Comparison of ENCODE assay signal across 9 cellular contexts in genomic region chr2:233165895-233166661, GRCh38.
DNase-seq lines count a peak whose midpoint lies in the region; ATAC-seq and TF ChIP-seq lines count a peak whose summit lies in the region.
"Had no signal": no experiment of that assay in that cellular context is flagged by ENCODE, and none has a peak within 500 bp of the region (broad histone marks: within the 10 kb centered on the region; RNA-seq: fewer than 3 reads in every experiment).

No MANE protein-coding gene starts in this region.

- no peaks in the 10 kb centered on the region for H3K79me2 ChIP-seq in HCT116 (ENCODE audit: insufficient read depth, low read length)

- TF ChIP-seq POLR2A in HCT116 (IDR thresholded peaks at IDR 0.05; ENCODE audit: borderline replicate concordance, extremely low read depth, insufficient read depth, insufficient read length) = no peak
- no peak for TF ChIP-seq POLR2A in uterus (IDR thresholded peaks at IDR 0.05)

- no peaks in the 10 kb centered on the region for H3K27me3 ChIP-seq in HCT116 (ENCODE audit: insufficient read depth, low read length)
- H3K27me3 ChIP-seq in BE2C = no peaks in the 10 kb centered on the region
- no peaks in the 10 kb centered on the region for H3K27me3 ChIP-seq in uterus

- H3K4me1 ChIP-seq in HCT116 (ENCODE audit: control insufficient read depth in 1 of 2, insufficient read depth in 2 of 2, low read length in 2 of 2) = peaks cover 6 to 18% of the 10 kb centered on the region in 2 experiments; a peak in 3 of 4 replicates
- H3K4me1 ChIP-seq in BE2C = no peaks in the 10 kb centered on the region
- no peaks in the 10 kb centered on the region for H3K4me1 ChIP-seq in uterus

- ATAC-seq in HCT116 (peak; percentile 72), esophagus mucosa (peak; percentile 45), sciatic nerve (peak; percentile 82)

- H4K20me1 ChIP-seq in HCT116 (ENCODE audit: insufficient read depth) = no peaks in the 10 kb centered on the region

- H3K9ac ChIP-seq in HCT116 (ENCODE audit: low read length) = peak overlapping the region; percentile 27; the same call in 1 of the 2 replicates

- H3K4me2 ChIP-seq in HCT116 (ENCODE audit: low read length) = peak overlapping the region; percentile 78

- RAD21 ChIA-PET in HCT116 (lab: Charles Lee; ENCODE audit: low non-redundant PET in 1 of 2, low total read pairs in 2 of 2, uncharacterized antibody in 2 of 2, unreplicated experiment in 2 of 2) = no interaction called here

- POLR2A ChIA-PET in HCT116 (lab: Charles Lee) = no interaction called here

- no peak for DNase-seq in HCT116 (ENCODE audit: low read depth, low spot score)
- peak; percentile 63 for DNase-seq in SIG-M5 (lab: John Stamatoyannopoulos, UW)
- no peak for DNase-seq in sciatic nerve (ENCODE audit: low spot score)
- no peak for DNase-seq in BE2C
- no peak for DNase-seq in NCI-H146 treated with DMSO at 0.1 percent for 48 hours (lab: John Stamatoyannopoulos, UW; ENCODE audit: unreplicated experiment)
- DNase-seq in uterus = no peak
- DNase-seq in NCI-H446 treated with DMSO at 0.1 percent for 48 hours (lab: John Stamatoyannopoulos, UW) = no peak
- DNase-seq: stimulated activated CD4-positive, alpha-beta T cell treated with anti-CD3 and anti-CD28 coated beads, Interleukin-1b, Interleukin-23, amount 100 ng/mL, for 48 hours had no signal

- CTCF ChIA-PET in HCT116 (lab: Charles Lee) = no interaction called here

- H3K36me3 ChIP-seq in HCT116 (ENCODE audit: control insufficient read depth in 1 of 2, insufficient read depth in 2 of 2, low read length in 2 of 2) (no peaks in the 10 kb centered on the region), BE2C (no peaks in the 10 kb centered on the region), uterus (no peaks in the 10 kb centered on the region)

- H3K27ac ChIP-seq in HCT116 (ENCODE audit: low read depth, low read length) = no peak overlapping the region; the same call in 1 of the 2 replicates
- no peak overlapping the region for H3K27ac ChIP-seq in uterus

- H2AFZ ChIP-seq in HCT116 (ENCODE audit: low read depth, low read length, poor library complexity, severe bottlenecking) = peak overlapping the region; percentile 88

- H3K9me3 ChIP-seq in HCT116 (ENCODE audit: control insufficient read depth in 1 of 2, insufficient read depth in 1 of 2, low read depth in 1 of 2, low read length in 2 of 2) (no peaks in the 10 kb centered on the region), BE2C (no peaks in the 10 kb centered on the region), uterus (no peaks in the 10 kb centered on the region)

- BruUV-seq in HCT116 (replicated peaks; lab: Mats Ljungman, UMichigan) = no TSS peak

- intact Hi-C loops in HCT116 (cut with micrococcal nuclease) (no loop called here), sciatic nerve (cut with DNase I) (no loop called here), uterus (cut with DNase I; ENCODE audit: low total_unique reads) (no loop called here)

- peak overlapping the region; percentile 6 to 37; a peak in 3 of 4 replicates for H3K4me3 ChIP-seq in HCT116 (replicated peaks in 1 of 2; ENCODE audit: low read depth in 1 of 2, low read length in 2 of 2)
- H3K4me3 ChIP-seq in BE2C (ENCODE audit: low read depth, low read length) = no peak overlapping the region
- no peak overlapping the region for H3K4me3 ChIP-seq in uterus

- no peaks in the 10 kb centered on the region for H3K9me2 ChIP-seq in HCT116 (ENCODE audit: insufficient read depth)

- TF ChIP-seq CTCF in HCT116 (IDR thresholded peaks at IDR 0.05 in 2 of 3, conservative IDR thresholded peaks at IDR 0.05 in 1 of 3; ENCODE audit: borderline replicate concordance in 1 of 3, insufficient read depth in 1 of 3, low read depth in 2 of 3, low read length in 2 of 3) (no peak), BE2C (IDR thresholded peaks at IDR 0.05; ENCODE audit: low read depth, low read length) (no peak), uterus (IDR thresholded peaks at IDR 0.05) (no peak)

- TF ChIP-seq RAD21 in HCT116 (IDR thresholded peaks at IDR 0.05; ENCODE audit: low read depth) = no peak

TF ChIP-seq in HCT116, 20 proteins besides CTCF, POLR2A, EP300 and RAD21:
- TF ChIP-seq JUND (IDR thresholded peaks at IDR 0.05) (no peak), ELF1 (IDR thresholded peaks at IDR 0.05; ENCODE audit: borderline replicate concordance, low read depth) (no peak), EGR1 (IDR thresholded peaks at IDR 0.05; ENCODE audit: low read depth) (peak; percentile 72), SP1 (IDR thresholded peaks at IDR 0.05; ENCODE audit: low read depth) (peak; percentile 36; the same call in 1 of the 2 replicates)
- TF ChIP-seq, protein P1, sequence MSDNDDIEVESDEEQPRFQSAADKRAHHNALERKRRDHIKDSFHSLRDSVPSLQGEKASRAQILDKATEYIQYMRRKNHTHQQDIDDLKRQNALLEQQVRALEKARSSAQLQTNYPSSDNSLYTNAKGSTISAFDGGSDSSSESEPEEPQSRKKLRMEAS (IDR thresholded peaks at IDR 0.05) = peak; percentile 10; the same call in 1 of the 2 replicates

Comparison
In these comparisons a context has a peak if more than half of its experiments do, and no peak if none do; other contexts are left out.
1. H3K4me3 ChIP-seq: peak in HCT116 (2 of 2); none in BE2C (single experiment) and uterus (0 of 2).
2. Peak in every context shown above with its lines, with median percentiles within 50 percentile points of each other: ATAC-seq.